In genomic region chr3:160885791-160886286, GRCh38 we compare ENCODE assay signal across 1 cellular context.
A peak's percentile ranks its signal among the peaks of the same experiment; 100 is the strongest.
TF ChIP-seq lines count a peak whose summit lies in the region.

No MANE protein-coding gene starts in this region.

TF ChIP-seq in GM12878, 131 proteins besides CTCF, POLR2A, EP300 and RAD21 (continued from another document and continues in another):
- peak; percentile 97 for TF ChIP-seq TCF12 (IDR thresholded peaks at IDR 0.05; ENCODE audit: low read depth, low read length)
- no peak for TF ChIP-seq E2F4 (IDR thresholded peaks at IDR 0.05; ENCODE audit: low read depth, low read length)
- 0 out of 2 replicates have a peak, but pooled peaks have one; percentile 21 for TF ChIP-seq NBN (IDR thresholded peaks at IDR 0.05)
- TF ChIP-seq KDM1A (IDR thresholded peaks at IDR 0.05; ENCODE audit: borderline replicate concordance), result no peak
- TF ChIP-seq USF1 (IDR thresholded peaks at IDR 0.05; ENCODE audit: borderline replicate concordance, extremely low read length, insufficient read depth, low read depth, low read length), result no peak
- no peak for TF ChIP-seq SKIL (IDR thresholded peaks at IDR 0.05; ENCODE audit: low read depth, poor library complexity, severe bottlenecking)
- TF ChIP-seq NKRF (conservative IDR thresholded peaks at IDR 0.05), result no peak
- peak; percentile 87 for TF ChIP-seq CHD2 (IDR thresholded peaks at IDR 0.05; ENCODE audit: borderline replicate concordance, low read depth, low read length)
- no peak for TF ChIP-seq ZBED1 (IDR thresholded peaks at IDR 0.05; ENCODE audit: borderline replicate concordance)
- TF ChIP-seq ATF2 (IDR thresholded peaks at IDR 0.05; ENCODE audit: low read length), result 0 out of 2 replicates have a peak, but pooled peaks have one; percentile 13
- TF ChIP-seq EGR1 (IDR thresholded peaks at IDR 0.05; ENCODE audit: borderline replicate concordance in 1 of 2, low read depth in 2 of 2, low read length in 2 of 2), result no peak; a peak in 1 of 3 replicates
- TF ChIP-seq CREM (IDR thresholded peaks at IDR 0.05; ENCODE audit: low read depth), result peak; percentile 46
- TF ChIP-seq ZSCAN29 (IDR thresholded peaks at IDR 0.05), result no peak
- TF ChIP-seq ATF3 (IDR thresholded peaks at IDR 0.05; ENCODE audit: borderline replicate concordance, extremely low read depth, low read depth, low read length), result no peak
- no peak for TF ChIP-seq SIX5 (IDR thresholded peaks at IDR 0.05; ENCODE audit: low read depth, low read length, severe bottlenecking)
- no peak for TF ChIP-seq E2F8 (IDR thresholded peaks at IDR 0.05; ENCODE audit: low read depth, partially characterized antibody)
- no peak for TF ChIP-seq LARP7 (IDR thresholded peaks at IDR 0.05)
- TF ChIP-seq SMAD1 (IDR thresholded peaks at IDR 0.05; ENCODE audit: low read depth, partially characterized antibody), result no peak
- no peak for TF ChIP-seq ZNF24 (IDR thresholded peaks at IDR 0.05)
- no peak for TF ChIP-seq STAT3 (IDR thresholded peaks at IDR 0.05; ENCODE audit: low read depth, low read length)
- TF ChIP-seq CHD4 (IDR thresholded peaks at IDR 0.05), result no peak
- TF ChIP-seq REST (IDR thresholded peaks at IDR 0.05; ENCODE audit: low read depth, low read length), result 0 out of 2 replicates have a peak, but pooled peaks have one; percentile 21
- TF ChIP-seq CUX1 (IDR thresholded peaks at IDR 0.05; ENCODE audit: insufficient replicate concordance, low read depth, low read length), result no peak
- TF ChIP-seq BMI1 (IDR thresholded peaks at IDR 0.05; ENCODE audit: borderline replicate concordance), result no peak
- peak; percentile 51; the same call in 1 of the 2 replicates for TF ChIP-seq IRF4 (IDR thresholded peaks at IDR 0.05; ENCODE audit: low read depth, low read length)
- TF ChIP-seq TBL1XR1 (IDR thresholded peaks at IDR 0.05; ENCODE audit: low read depth, low read length), result 0 out of 2 replicates have a peak, but pooled peaks have one; percentile 52
- TF ChIP-seq BACH1 (IDR thresholded peaks at IDR 0.05; ENCODE audit: borderline replicate concordance), result no peak
- TF ChIP-seq CBFB (IDR thresholded peaks at IDR 0.05; ENCODE audit: low read depth), result no peak
- peak; percentile 18; the same call in 1 of the 2 replicates for TF ChIP-seq IKZF1 (conservative IDR thresholded peaks at IDR 0.05)
- TF ChIP-seq GABPA (IDR thresholded peaks at IDR 0.05; ENCODE audit: low read depth), result no peak
- TF ChIP-seq NR2C1 (IDR thresholded peaks at IDR 0.05), result no peak
- TF ChIP-seq CREB1 (IDR thresholded peaks at IDR 0.05; ENCODE audit: low read depth), result no peak
- TF ChIP-seq POLR2AphosphoS5 (IDR thresholded peaks at IDR 0.05; ENCODE audit: low read length), result no peak
- TF ChIP-seq EZH2 (IDR thresholded peaks at IDR 0.05; ENCODE audit: borderline replicate concordance, control insufficient read depth, low read depth, low read length), result no peak
- peak in 1 of 2 experiments; percentile 29; a peak in 1 of 4 replicates for TF ChIP-seq IKZF2 (IDR thresholded peaks at IDR 0.05)
- no peak for TF ChIP-seq MEF2B (IDR thresholded peaks at IDR 0.05; ENCODE audit: partially characterized antibody, poor library complexity, severe bottlenecking)
- TF ChIP-seq PAX5 (IDR thresholded peaks at IDR 0.05; ENCODE audit: borderline replicate concordance, low read depth, low read length), result peak; percentile 63; the same call in 1 of the 2 replicates
- peak; percentile 65; the same call in 1 of the 2 replicates for TF ChIP-seq TARDBP (IDR thresholded peaks at IDR 0.05; ENCODE audit: borderline replicate concordance)
